Comparison of ENCODE assay signal across 24 cellular contexts in the genomic region with DNA sequence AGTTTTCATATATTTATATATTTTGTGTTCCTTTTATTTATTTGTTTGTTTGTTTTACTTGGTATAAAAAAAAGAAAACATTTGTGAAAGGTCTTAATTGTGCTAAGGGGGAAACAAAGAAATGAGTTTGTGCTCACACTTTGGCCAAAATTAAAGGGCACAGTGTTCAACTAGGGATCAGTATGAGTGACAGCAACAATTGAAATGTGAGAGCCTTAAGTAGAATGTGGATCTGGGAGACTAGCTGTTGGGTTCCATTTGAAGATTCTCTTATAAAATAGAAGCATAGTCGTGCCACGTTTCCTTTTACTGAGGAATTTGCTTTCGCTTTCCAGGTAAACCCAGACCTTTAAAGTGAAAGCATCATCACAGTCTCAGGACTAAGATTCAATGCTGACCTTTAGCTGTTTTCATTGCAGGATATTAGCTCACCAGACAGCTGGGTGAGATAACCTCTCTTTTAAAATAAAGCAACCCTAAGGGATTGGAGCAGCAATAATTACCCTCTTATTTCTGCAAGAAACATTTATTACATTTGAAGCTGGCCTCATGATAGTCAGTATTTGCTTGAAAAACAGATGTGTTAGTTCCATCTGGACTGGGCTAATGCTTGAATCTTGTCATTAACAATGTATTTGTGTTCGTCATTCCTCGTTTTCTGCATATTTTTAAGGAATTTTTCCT. TPM values are rescaled to one million over a fixed set of nuclear protein-coding genes. Genes with fewer than 3 reads are reported as not detected.
DNase-seq lines count a peak whose midpoint lies in the region; ATAC-seq, FAIRE-seq and TF ChIP-seq lines count a peak whose summit lies in the region.
"Had no signal": no experiment of that assay in that cellular context is flagged by ENCODE, and none has a peak within 500 bp of the region (broad histone marks: within the 10 kb centered on the region; RNA-seq: fewer than 3 reads in every experiment).

No MANE protein-coding gene starts in this region.

- peak overlapping the region; percentile 8 for H3K4me3 ChIP-seq in CD4-positive, CD25-positive, alpha-beta regulatory T cell (ENCODE audit: low read depth, low read length)
- peak overlapping the region; percentile 41 for H3K4me3 ChIP-seq in endocrine pancreas (ENCODE audit: control insufficient read depth, insufficient read depth, low read length)
- no peak overlapping the region for H3K4me3 ChIP-seq in trophoblast cell (ENCODE audit: low read depth, low read length)
- H3K4me3 ChIP-seq: adrenal gland, cardiac muscle cell, sigmoid colon had no signal

- H2BK5ac ChIP-seq in trophoblast cell (ENCODE audit: low read depth, low read length, poor library complexity) = no peak overlapping the region

- ATAC-seq in CD4-positive, CD25-positive, alpha-beta regulatory T cell (ENCODE audit: low read depth in 2 of 2) = no peak
- ATAC-seq: activated CD8-positive, alpha-beta memory T cell treated with anti-CD3 and anti-CD28 coated beads, Interleukin-2, amount 10 ng/mL, durations not matched to agents 7 days and 5 days; effector memory CD8-positive, alpha-beta T cell; HCT116 had no signal

- peaks cover 10% of the 10 kb centered on the region for H3K4me1 ChIP-seq in CD4-positive, CD25-positive, alpha-beta regulatory T cell (ENCODE audit: control insufficient read depth, insufficient read depth, low read length, poor library complexity, severe bottlenecking)
- H3K4me1 ChIP-seq in endocrine pancreas (ENCODE audit: control insufficient read depth, insufficient read depth, low read length) (peaks cover 6% of the 10 kb centered on the region), trophoblast cell (ENCODE audit: control insufficient read depth in 1 of 2, insufficient read depth in 2 of 2, low read length in 2 of 2) (peaks cover 0 to 4% of the 10 kb centered on the region in 2 experiments)

- no CpG with 5 or more reads among the region's 5 CpGs for WGBS in trophoblast cell (ENCODE audit: extremely low coverage, insufficient coverage, insufficient read length)

- peaks cover 0 to 24% (median 15%) of the 10 kb centered on the region in 4 donors for H3K4me1 Mint-ChIP-seq in CD4-positive, CD25-positive, alpha-beta regulatory T cell
- H3K4me1 Mint-ChIP-seq in activated T-cell treated with anti-CD3 and anti-CD28 coated beads, Interleukin-2, amount 50 U/mL, for 24 hours (ENCODE audit: low read depth) = peaks cover 35% of the 10 kb centered on the region

- no peak overlapping the region for H3K4ac ChIP-seq in trophoblast cell (ENCODE audit: low read depth, low read length)

- peaks cover 3% of the 10 kb centered on the region for H3K36me3 Mint-ChIP-seq in CD4-positive, CD25-positive, alpha-beta regulatory T cell
- H3K36me3 Mint-ChIP-seq in activated T-cell treated with anti-CD3 and anti-CD28 coated beads, Interleukin-2, amount 50 U/mL, for 24 hours (ENCODE audit: low read depth) = no peaks in the 10 kb centered on the region
- H3K36me3 Mint-ChIP-seq: activated CD8-positive, alpha-beta memory T cell treated with anti-CD3 and anti-CD28 coated beads, Interleukin-2, amount 10 ng/mL, durations not matched to agents 7 days and 5 days; IgD-negative memory B cell had no signal

- no peak overlapping the region for H3K4me2 ChIP-seq in trophoblast cell (ENCODE audit: low read length)

- no peak overlapping the region for H2AK5ac ChIP-seq in trophoblast cell (ENCODE audit: low read length)

- H3K4me3 Mint-ChIP-seq in CD4-positive, CD25-positive, alpha-beta regulatory T cell = no peak overlapping the region
- no peak overlapping the region for H3K4me3 Mint-ChIP-seq in activated T-cell treated with anti-CD3 and anti-CD28 coated beads, Interleukin-2, amount 50 U/mL, for 24 hours
- H3K4me3 Mint-ChIP-seq: activated B cell treated with CpG ODN at 0.5 μM for 24 hours; activated CD8-positive, alpha-beta memory T cell treated with anti-CD3 and anti-CD28 coated beads, Interleukin-2, amount 10 ng/mL, durations not matched to agents 7 days and 5 days; effector memory CD8-positive, alpha-beta T cell; IgD-negative memory B cell had no signal

- H3K27me3 Mint-ChIP-seq in CD4-positive, CD25-positive, alpha-beta regulatory T cell = peaks cover 32% of the 10 kb centered on the region
- H3K27me3 Mint-ChIP-seq in activated T-cell treated with anti-CD3 and anti-CD28 coated beads, Interleukin-2, amount 50 U/mL, for 24 hours = no peaks in the 10 kb centered on the region
- H3K27me3 Mint-ChIP-seq: activated B cell treated with CpG ODN at 0.5 μM for 24 hours had no signal

- H3K9ac ChIP-seq in endocrine pancreas (ENCODE audit: control insufficient read depth, insufficient read depth, low read length) (no peak overlapping the region), trophoblast cell (ENCODE audit: low read length) (no peak overlapping the region)

- no peak overlapping the region for H2AFZ ChIP-seq in trophoblast cell (ENCODE audit: insufficient read depth, low read length, poor library complexity)

- H3K36me3 ChIP-seq in CD4-positive, CD25-positive, alpha-beta regulatory T cell (ENCODE audit: control insufficient read depth, insufficient read depth, low read length) = no peaks in the 10 kb centered on the region
- H3K36me3 ChIP-seq in endocrine pancreas (ENCODE audit: control insufficient read depth, insufficient read depth, low read length) (no peaks in the 10 kb centered on the region), trophoblast cell (ENCODE audit: control insufficient read depth in 1 of 2, insufficient read depth in 2 of 2, low read length in 2 of 2) (no peaks in the 10 kb centered on the region)
- H3K36me3 ChIP-seq: adrenal gland, cardiac muscle cell, sigmoid colon had no signal

- TF ChIP-seq POLR2A in H54 (IDR thresholded peaks at IDR 0.05; ENCODE audit: low read depth, low read length) = no peak

- peaks cover 1% of the 10 kb centered on the region for H3K79me1 ChIP-seq in trophoblast cell (ENCODE audit: low read length)

- H4K8ac ChIP-seq in trophoblast cell (ENCODE audit: low read depth, low read length) = no peak overlapping the region

- H4K12ac ChIP-seq in trophoblast cell (ENCODE audit: low read depth, low read length) = no peak overlapping the region

- H3K14ac ChIP-seq in trophoblast cell (ENCODE audit: low read length) = no peak overlapping the region

- peaks cover 0 to 4% (median 0%) of the 10 kb centered on the region in 7 donors for H3K9me3 Mint-ChIP-seq in CD4-positive, CD25-positive, alpha-beta regulatory T cell
- H3K9me3 Mint-ChIP-seq in activated T-cell treated with anti-CD3 and anti-CD28 coated beads, Interleukin-2, amount 50 U/mL, for 24 hours = no peaks in the 10 kb centered on the region
- H3K9me3 Mint-ChIP-seq: activated B cell treated with CpG ODN at 0.5 μM for 24 hours; activated T-helper 2 cell treated with anti-CD3 and anti-CD28 coated beads, Interferon-gamma antibody, Interleukin-2, Interleukin-4, amounts not matched to agents 10 μg/mL and 5 μg/mL and 100 μg/mL, durations not matched to agents 14 hours and 24 hours and 36 hours; effector memory CD8-positive, alpha-beta T cell had no signal

- DNase-seq in CD4-positive, CD25-positive, alpha-beta regulatory T cell = peak in 1 of 3 donors; percentile 47
- DNase-seq in LHCN-M2 (ENCODE audit: low read depth) (peak; percentile 25), myocyte (ENCODE audit: low read depth) (peak; percentile 47), trophoblast cell (no peak), T1000 (lab: John Stamatoyannopoulos, UW) (no peak), H54 (ENCODE audit: insufficient read length, low spot score) (no peak)
- no peak for DNase-seq in activated T-cell treated with anti-CD3 and anti-CD28 coated beads, Interleukin-2, amount 50 U/mL, for 24 hours
- DNase-seq: activated B cell treated with CpG ODN at 0.5 μM for 24 hours; activated CD8-positive, alpha-beta memory T cell treated with anti-CD3 and anti-CD28 coated beads, Interleukin-2, amount 10 ng/mL, durations not matched to agents 7 days and 5 days; adrenal gland; Caco-2; effector memory CD8-positive, alpha-beta T cell; EL; hippocampal formation; left cardiac atrium; NCI-H187 treated with DMSO at 0.1 percent for 48 hours; NCI-H510A treated with DMSO at 0.1 percent for 48 hours; sigmoid colon; T-helper 2 cell had no signal

- no peak overlapping the region for H3K27ac ChIP-seq in CD4-positive, CD25-positive, alpha-beta regulatory T cell (ENCODE audit: insufficient read depth, low read length, poor library complexity, severe bottlenecking)
- H3K27ac ChIP-seq in trophoblast cell (ENCODE audit: low read depth, low read length) = no peak overlapping the region
- H3K27ac ChIP-seq: cardiac muscle cell had no signal

- FAIRE-seq in H54 (lab: Jason Lieb, UNC) = no peak

- H3K9me3 ChIP-seq in CD4-positive, CD25-positive, alpha-beta regulatory T cell (ENCODE audit: control insufficient read depth in 2 of 2, low read length in 2 of 2) = no peaks in the 10 kb centered on the region
- H3K9me3 ChIP-seq in endocrine pancreas (ENCODE audit: control insufficient read depth, low read length) (no peaks in the 10 kb centered on the region), trophoblast cell (ENCODE audit: insufficient read depth, low read depth, low read length) (no peaks in the 10 kb centered on the region)
- H3K9me3 ChIP-seq: adrenal gland, Caco-2, sigmoid colon had no signal

- H3K27ac Mint-ChIP-seq in CD4-positive, CD25-positive, alpha-beta regulatory T cell = no peak overlapping the region
- no peak overlapping the region for H3K27ac Mint-ChIP-seq in activated T-cell treated with anti-CD3 and anti-CD28 coated beads, Interleukin-2, amount 50 U/mL, for 24 hours
- H3K27ac Mint-ChIP-seq: activated B cell treated with CpG ODN at 0.5 μM for 24 hours; activated CD8-positive, alpha-beta memory T cell treated with anti-CD3 and anti-CD28 coated beads, Interleukin-2, amount 10 ng/mL, durations not matched to agents 7 days and 5 days; activated T-helper 2 cell treated with anti-CD3 and anti-CD28 coated beads, Interferon-gamma antibody, Interleukin-2, Interleukin-4, amounts not matched to agents 10 μg/mL and 5 μg/mL and 100 μg/mL, durations not matched to agents 14 hours and 24 hours and 36 hours; effector memory CD8-positive, alpha-beta T cell had no signal

- H4K91ac ChIP-seq in trophoblast cell (ENCODE audit: low read depth, low read length) = no peak overlapping the region

- H3K79me2 ChIP-seq in trophoblast cell (ENCODE audit: control insufficient read depth, insufficient read depth, low read length, poor library complexity) = no peaks in the 10 kb centered on the region

- no peak overlapping the region for H3K23ac ChIP-seq in trophoblast cell (ENCODE audit: low read length)

- H3K18ac ChIP-seq in trophoblast cell (ENCODE audit: low read length) = no peak overlapping the region

- no peak overlapping the region for H2BK120ac ChIP-seq in trophoblast cell (ENCODE audit: insufficient read depth, low read length, poor library complexity)

- H2BK12ac ChIP-seq in trophoblast cell (ENCODE audit: low read length) = no peak overlapping the region

- peaks cover 13% of the 10 kb centered on the region for H3K27me3 ChIP-seq in CD4-positive, CD25-positive, alpha-beta regulatory T cell (ENCODE audit: control insufficient read depth, insufficient read depth, low read length)
- H3K27me3 ChIP-seq in endocrine pancreas (ENCODE audit: control insufficient read depth, insufficient read depth, low read length) = no peaks in the 10 kb centered on the region
- no peaks in the 10 kb centered on the region for H3K27me3 ChIP-seq in trophoblast cell (ENCODE audit: insufficient read depth, low read length)
- H3K27me3 ChIP-seq: adrenal gland, cardiac muscle cell, sigmoid colon had no signal

RNA-seq across cellular contexts. Expression of a gene that starts 37.1 kb away (rescaled TPM):
- total RNA-seq in CD4-positive, CD25-positive, alpha-beta regulatory T cell = 120 TPM
- 10 to 100 TPM; 45.4 to 65.8 (median 53.8) TPM for polyA plus RNA-seq in CD4-positive, CD25-positive, alpha-beta regulatory T cell
- 22.9 and 23.8 TPM in 2 replicates for total RNA-seq in LHCN-M2 (2014; rRNA removed)
- 10.6 TPM for polyA plus RNA-seq in LHCN-M2 (2012)
- total RNA-seq in myocyte = 14.2 and 29.7 TPM in 2 replicates
- polyA plus RNA-seq in myocyte (2012) = 14.6 TPM
- polyA plus RNA-seq in trophoblast cell (2013) = 174 and 177 TPM in 2 replicates

Comparison
In these comparisons a context has a peak if more than half of its experiments do, and no peak if none do; other contexts are left out.
1. DNase-seq: peak in LHCN-M2 (single experiment) and myocyte (single experiment); none in activated T-cell treated with anti-CD3 and anti-CD28 coated beads, Interleukin-2, amount 50 U/mL, for 24 hours (single experiment), trophoblast cell (0 of 2), T1000 (single experiment) and H54 (single experiment).